ENCODE assay signal across 8 cellular contexts in the genomic region with DNA sequence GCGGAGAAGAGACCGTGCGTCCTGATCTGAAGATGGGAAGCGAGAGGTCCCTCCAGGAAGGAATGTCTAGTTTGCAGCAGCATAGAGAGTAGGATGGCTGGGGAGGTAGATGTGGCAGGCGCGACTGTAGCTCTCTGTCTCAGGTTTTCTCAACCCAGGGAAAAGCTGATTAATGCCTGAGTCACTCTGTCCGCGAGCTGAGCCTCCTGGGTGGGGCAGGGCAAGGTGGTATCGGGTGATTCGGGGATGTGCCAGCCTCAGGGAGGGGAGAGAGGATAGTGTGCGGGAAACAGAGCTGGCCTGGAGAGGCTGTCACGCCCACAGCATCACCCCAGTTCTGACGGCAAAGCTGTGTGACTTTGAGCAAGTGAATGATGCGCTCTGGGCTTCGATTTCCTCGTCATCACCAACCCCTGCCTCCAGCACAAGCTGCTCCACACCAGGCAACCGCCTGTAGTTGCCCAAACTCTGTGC.
A peak's percentile ranks its signal among the peaks of the same experiment; 100 is the strongest.
DNase-seq lines count a peak whose midpoint lies in the region; ATAC-seq and TF ChIP-seq lines count a peak whose summit lies in the region.

No MANE protein-coding gene starts in this region.

- peak; percentile 64 for ATAC-seq in SK-N-SH treated with all-trans-retinoic acid at 6 μM for 48 hours
- no peak for ATAC-seq in HG02885 (IDR thresholded peaks at IDR 0.05; ENCODE audit: poor library complexity, unreplicated experiment)
- ATAC-seq in HG02973 (IDR thresholded peaks at IDR 0.05; ENCODE audit: unreplicated experiment) = no peak
- no peak for ATAC-seq in HG02642 (IDR thresholded peaks at IDR 0.05; ENCODE audit: poor library complexity, unreplicated experiment)

- DNase-seq in stimulated activated naive CD4-positive, alpha-beta T cell treated with Interleukin-2 at 50 U/mL for 16 hours (lab: John Stamatoyannopoulos, UW) = peak; percentile 6
- DNase-seq in stimulated activated naive CD4-positive, alpha-beta T cell (lab: John Stamatoyannopoulos, UW) = no peak
- DNase-seq in hepatic stellate cell (ENCODE audit: low spot score) (peak; percentile 69), DMS114 treated with DMSO at 0.1 percent for 48 hours (lab: John Stamatoyannopoulos, UW; ENCODE audit: unreplicated experiment) (no peak)

TF ChIP-seq in SK-N-SH treated with all-trans-retinoic acid at 6 μM for 48 hours, 23 proteins besides CTCF, POLR2A, EP300 and RAD21:
- TF ChIP-seq, protein P1, sequence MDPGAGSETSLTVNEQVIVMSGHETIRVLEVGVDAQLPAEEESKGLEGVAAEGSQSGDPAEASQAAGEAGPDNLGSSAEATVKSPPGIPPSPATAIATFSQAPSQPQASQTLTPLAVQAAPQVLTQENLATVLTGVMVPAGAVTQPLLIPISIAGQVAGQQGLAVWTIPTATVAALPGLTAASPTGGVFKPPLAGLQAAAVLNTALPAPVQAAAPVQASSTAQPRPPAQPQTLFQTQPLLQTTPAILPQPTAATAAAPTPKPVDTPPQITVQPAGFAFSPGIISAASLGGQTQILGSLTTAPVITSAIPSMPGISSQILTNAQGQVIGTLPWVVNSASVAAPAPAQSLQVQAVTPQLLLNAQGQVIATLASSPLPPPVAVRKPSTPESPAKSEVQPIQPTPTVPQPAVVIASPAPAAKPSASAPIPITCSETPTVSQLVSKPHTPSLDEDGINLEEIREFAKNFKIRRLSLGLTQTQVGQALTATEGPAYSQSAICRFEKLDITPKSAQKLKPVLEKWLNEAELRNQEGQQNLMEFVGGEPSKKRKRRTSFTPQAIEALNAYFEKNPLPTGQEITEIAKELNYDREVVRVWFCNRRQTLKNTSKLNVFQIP (CRISPR knock-in tag; IDR thresholded peaks at IDR 0.05; ENCODE audit: borderline replicate concordance, low read depth) = no peak
- TF ChIP-seq, protein P2, sequence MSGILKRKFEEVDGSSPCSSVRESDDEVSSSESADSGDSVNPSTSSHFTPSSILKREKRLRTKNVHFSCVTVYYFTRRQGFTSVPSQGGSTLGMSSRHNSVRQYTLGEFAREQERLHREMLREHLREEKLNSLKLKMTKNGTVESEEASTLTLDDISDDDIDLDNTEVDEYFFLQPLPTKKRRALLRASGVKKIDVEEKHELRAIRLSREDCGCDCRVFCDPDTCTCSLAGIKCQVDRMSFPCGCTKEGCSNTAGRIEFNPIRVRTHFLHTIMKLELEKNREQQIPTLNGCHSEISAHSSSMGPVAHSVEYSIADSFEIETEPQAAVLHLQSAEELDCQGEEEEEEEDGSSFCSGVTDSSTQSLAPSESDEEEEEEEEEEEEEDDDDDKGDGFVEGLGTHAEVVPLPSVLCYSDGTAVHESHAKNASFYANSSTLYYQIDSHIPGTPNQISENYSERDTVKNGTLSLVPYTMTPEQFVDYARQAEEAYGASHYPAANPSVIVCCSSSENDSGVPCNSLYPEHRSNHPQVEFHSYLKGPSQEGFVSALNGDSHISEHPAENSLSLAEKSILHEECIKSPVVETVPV (CRISPR knock-in tag; IDR thresholded peaks at IDR 0.05) = no peak
- TF ChIP-seq OSR1 (CRISPR knock-in tag; IDR thresholded peaks at IDR 0.05) = no peak
- no peak for TF ChIP-seq ZFP30 (CRISPR knock-in tag; IDR thresholded peaks at IDR 0.05)
- no peak for TF ChIP-seq BACH2 (CRISPR knock-in tag; IDR thresholded peaks at IDR 0.05; ENCODE audit: borderline replicate concordance)
- no peak for TF ChIP-seq ZFP3 (CRISPR knock-in tag; IDR thresholded peaks at IDR 0.05)
- TF ChIP-seq, protein P3, sequence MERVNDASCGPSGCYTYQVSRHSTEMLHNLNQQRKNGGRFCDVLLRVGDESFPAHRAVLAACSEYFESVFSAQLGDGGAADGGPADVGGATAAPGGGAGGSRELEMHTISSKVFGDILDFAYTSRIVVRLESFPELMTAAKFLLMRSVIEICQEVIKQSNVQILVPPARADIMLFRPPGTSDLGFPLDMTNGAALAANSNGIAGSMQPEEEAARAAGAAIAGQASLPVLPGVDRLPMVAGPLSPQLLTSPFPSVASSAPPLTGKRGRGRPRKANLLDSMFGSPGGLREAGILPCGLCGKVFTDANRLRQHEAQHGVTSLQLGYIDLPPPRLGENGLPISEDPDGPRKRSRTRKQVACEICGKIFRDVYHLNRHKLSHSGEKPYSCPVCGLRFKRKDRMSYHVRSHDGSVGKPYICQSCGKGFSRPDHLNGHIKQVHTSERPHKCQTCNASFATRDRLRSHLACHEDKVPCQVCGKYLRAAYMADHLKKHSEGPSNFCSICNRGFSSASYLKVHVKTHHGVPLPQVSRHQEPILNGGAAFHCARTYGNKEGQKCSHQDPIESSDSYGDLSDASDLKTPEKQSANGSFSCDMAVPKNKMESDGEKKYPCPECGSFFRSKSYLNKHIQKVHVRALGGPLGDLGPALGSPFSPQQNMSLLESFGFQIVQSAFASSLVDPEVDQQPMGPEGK (CRISPR knock-in tag; IDR thresholded peaks at IDR 0.05; ENCODE audit: borderline replicate concordance) = no peak
- no peak for TF ChIP-seq GLIS3 (CRISPR knock-in tag; IDR thresholded peaks at IDR 0.05)
- TF ChIP-seq PPARA (CRISPR knock-in tag; IDR thresholded peaks at IDR 0.05; ENCODE audit: borderline replicate concordance) = no peak
- no peak for TF ChIP-seq SNAI2 (CRISPR knock-in tag; IDR thresholded peaks at IDR 0.05)
- TF ChIP-seq TCF4 (CRISPR knock-in tag; IDR thresholded peaks at IDR 0.05; ENCODE audit: borderline replicate concordance) = no peak
- TF ChIP-seq TOX (CRISPR knock-in tag; IDR thresholded peaks at IDR 0.05; ENCODE audit: borderline replicate concordance) = no peak
- TF ChIP-seq, protein P4, sequence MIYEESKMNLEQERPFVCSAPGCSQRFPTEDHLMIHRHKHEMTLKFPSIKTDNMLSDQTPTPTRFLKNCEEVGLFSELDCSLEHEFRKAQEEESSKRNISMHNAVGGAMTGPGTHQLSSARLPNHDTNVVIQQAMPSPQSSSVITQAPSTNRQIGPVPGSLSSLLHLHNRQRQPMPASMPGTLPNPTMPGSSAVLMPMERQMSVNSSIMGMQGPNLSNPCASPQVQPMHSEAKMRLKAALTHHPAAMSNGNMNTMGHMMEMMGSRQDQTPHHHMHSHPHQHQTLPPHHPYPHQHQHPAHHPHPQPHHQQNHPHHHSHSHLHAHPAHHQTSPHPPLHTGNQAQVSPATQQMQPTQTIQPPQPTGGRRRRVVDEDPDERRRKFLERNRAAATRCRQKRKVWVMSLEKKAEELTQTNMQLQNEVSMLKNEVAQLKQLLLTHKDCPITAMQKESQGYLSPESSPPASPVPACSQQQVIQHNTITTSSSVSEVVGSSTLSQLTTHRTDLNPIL (CRISPR knock-in tag; IDR thresholded peaks at IDR 0.05; ENCODE audit: low read depth) = no peak
- no peak for TF ChIP-seq ZC3H10 (CRISPR knock-in tag; IDR thresholded peaks at IDR 0.05)
- TF ChIP-seq ZNF70 (CRISPR knock-in tag; IDR thresholded peaks at IDR 0.05) = no peak
- no peak for TF ChIP-seq RARB (CRISPR knock-in tag; IDR thresholded peaks at IDR 0.05)
- no peak for TF ChIP-seq ISL1 (CRISPR knock-in tag; IDR thresholded peaks at IDR 0.05)
- TF ChIP-seq, protein P5, sequence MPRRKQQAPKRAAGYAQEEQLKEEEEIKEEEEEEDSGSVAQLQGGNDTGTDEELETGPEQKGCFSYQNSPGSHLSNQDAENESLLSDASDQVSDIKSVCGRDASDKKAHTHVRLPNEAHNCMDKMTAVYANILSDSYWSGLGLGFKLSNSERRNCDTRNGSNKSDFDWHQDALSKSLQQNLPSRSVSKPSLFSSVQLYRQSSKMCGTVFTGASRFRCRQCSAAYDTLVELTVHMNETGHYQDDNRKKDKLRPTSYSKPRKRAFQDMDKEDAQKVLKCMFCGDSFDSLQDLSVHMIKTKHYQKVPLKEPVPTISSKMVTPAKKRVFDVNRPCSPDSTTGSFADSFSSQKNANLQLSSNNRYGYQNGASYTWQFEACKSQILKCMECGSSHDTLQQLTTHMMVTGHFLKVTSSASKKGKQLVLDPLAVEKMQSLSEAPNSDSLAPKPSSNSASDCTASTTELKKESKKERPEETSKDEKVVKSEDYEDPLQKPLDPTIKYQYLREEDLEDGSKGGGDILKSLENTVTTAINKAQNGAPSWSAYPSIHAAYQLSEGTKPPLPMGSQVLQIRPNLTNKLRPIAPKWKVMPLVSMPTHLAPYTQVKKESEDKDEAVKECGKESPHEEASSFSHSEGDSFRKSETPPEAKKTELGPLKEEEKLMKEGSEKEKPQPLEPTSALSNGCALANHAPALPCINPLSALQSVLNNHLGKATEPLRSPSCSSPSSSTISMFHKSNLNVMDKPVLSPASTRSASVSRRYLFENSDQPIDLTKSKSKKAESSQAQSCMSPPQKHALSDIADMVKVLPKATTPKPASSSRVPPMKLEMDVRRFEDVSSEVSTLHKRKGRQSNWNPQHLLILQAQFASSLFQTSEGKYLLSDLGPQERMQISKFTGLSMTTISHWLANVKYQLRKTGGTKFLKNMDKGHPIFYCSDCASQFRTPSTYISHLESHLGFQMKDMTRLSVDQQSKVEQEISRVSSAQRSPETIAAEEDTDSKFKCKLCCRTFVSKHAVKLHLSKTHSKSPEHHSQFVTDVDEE (CRISPR knock-in tag; IDR thresholded peaks at IDR 0.05) = no peak
- no peak for TF ChIP-seq ESRRG (CRISPR knock-in tag; IDR thresholded peaks at IDR 0.05)

Comparison
In these comparisons a context has a peak if more than half of its experiments do, and no peak if none do; other contexts are left out.
1. DNase-seq: peak in stimulated activated naive CD4-positive, alpha-beta T cell treated with Interleukin-2 at 50 U/mL for 16 hours (single experiment) and hepatic stellate cell (single experiment); none in stimulated activated naive CD4-positive, alpha-beta T cell (0 of 6) and DMS114 treated with DMSO at 0.1 percent for 48 hours (single experiment).